Comparison of ENCODE assay signal across 1 cellular context in genomic region chrX:119852410-119853353, GRCh38.
TF ChIP-seq lines count a peak whose summit lies in the region.

Gene UPF3B (minus strand): TSS chrX:119852963. CDS start chrX:119852928, 35 bp downstream.

TF ChIP-seq in K562, 482 proteins besides CTCF, POLR2A, EP300 and RAD21 (continued from another document and continues in another):
- TF ChIP-seq, protein P1, sequence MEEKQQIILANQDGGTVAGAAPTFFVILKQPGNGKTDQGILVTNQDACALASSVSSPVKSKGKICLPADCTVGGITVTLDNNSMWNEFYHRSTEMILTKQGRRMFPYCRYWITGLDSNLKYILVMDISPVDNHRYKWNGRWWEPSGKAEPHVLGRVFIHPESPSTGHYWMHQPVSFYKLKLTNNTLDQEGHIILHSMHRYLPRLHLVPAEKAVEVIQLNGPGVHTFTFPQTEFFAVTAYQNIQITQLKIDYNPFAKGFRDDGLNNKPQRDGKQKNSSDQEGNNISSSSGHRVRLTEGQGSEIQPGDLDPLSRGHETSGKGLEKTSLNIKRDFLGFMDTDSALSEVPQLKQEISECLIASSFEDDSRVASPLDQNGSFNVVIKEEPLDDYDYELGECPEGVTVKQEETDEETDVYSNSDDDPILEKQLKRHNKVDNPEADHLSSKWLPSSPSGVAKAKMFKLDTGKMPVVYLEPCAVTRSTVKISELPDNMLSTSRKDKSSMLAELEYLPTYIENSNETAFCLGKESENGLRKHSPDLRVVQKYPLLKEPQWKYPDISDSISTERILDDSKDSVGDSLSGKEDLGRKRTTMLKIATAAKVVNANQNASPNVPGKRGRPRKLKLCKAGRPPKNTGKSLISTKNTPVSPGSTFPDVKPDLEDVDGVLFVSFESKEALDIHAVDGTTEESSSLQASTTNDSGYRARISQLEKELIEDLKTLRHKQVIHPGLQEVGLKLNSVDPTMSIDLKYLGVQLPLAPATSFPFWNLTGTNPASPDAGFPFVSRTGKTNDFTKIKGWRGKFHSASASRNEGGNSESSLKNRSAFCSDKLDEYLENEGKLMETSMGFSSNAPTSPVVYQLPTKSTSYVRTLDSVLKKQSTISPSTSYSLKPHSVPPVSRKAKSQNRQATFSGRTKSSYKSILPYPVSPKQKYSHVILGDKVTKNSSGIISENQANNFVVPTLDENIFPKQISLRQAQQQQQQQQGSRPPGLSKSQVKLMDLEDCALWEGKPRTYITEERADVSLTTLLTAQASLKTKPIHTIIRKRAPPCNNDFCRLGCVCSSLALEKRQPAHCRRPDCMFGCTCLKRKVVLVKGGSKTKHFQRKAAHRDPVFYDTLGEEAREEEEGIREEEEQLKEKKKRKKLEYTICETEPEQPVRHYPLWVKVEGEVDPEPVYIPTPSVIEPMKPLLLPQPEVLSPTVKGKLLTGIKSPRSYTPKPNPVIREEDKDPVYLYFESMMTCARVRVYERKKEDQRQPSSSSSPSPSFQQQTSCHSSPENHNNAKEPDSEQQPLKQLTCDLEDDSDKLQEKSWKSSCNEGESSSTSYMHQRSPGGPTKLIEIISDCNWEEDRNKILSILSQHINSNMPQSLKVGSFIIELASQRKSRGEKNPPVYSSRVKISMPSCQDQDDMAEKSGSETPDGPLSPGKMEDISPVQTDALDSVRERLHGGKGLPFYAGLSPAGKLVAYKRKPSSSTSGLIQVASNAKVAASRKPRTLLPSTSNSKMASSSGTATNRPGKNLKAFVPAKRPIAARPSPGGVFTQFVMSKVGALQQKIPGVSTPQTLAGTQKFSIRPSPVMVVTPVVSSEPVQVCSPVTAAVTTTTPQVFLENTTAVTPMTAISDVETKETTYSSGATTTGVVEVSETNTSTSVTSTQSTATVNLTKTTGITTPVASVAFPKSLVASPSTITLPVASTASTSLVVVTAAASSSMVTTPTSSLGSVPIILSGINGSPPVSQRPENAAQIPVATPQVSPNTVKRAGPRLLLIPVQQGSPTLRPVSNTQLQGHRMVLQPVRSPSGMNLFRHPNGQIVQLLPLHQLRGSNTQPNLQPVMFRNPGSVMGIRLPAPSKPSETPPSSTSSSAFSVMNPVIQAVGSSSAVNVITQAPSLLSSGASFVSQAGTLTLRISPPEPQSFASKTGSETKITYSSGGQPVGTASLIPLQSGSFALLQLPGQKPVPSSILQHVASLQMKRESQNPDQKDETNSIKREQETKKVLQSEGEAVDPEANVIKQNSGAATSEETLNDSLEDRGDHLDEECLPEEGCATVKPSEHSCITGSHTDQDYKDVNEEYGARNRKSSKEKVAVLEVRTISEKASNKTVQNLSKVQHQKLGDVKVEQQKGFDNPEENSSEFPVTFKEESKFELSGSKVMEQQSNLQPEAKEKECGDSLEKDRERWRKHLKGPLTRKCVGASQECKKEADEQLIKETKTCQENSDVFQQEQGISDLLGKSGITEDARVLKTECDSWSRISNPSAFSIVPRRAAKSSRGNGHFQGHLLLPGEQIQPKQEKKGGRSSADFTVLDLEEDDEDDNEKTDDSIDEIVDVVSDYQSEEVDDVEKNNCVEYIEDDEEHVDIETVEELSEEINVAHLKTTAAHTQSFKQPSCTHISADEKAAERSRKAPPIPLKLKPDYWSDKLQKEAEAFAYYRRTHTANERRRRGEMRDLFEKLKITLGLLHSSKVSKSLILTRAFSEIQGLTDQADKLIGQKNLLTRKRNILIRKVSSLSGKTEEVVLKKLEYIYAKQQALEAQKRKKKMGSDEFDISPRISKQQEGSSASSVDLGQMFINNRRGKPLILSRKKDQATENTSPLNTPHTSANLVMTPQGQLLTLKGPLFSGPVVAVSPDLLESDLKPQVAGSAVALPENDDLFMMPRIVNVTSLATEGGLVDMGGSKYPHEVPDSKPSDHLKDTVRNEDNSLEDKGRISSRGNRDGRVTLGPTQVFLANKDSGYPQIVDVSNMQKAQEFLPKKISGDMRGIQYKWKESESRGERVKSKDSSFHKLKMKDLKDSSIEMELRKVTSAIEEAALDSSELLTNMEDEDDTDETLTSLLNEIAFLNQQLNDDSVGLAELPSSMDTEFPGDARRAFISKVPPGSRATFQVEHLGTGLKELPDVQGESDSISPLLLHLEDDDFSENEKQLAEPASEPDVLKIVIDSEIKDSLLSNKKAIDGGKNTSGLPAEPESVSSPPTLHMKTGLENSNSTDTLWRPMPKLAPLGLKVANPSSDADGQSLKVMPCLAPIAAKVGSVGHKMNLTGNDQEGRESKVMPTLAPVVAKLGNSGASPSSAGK (IDR thresholded peaks at IDR 0.05): no peak; the same call in 1 of the 2 replicates
- TF ChIP-seq ZNF551 (CRISPR knock-in tag; IDR thresholded peaks at IDR 0.05) (no peak), NUFIP1 (IDR thresholded peaks at IDR 0.05; ENCODE audit: partially characterized antibody) (no peak), STAG1 (CRISPR knock-in tag; IDR thresholded peaks at IDR 0.05; ENCODE audit: borderline replicate concordance) (no peak), MBD2 (IDR thresholded peaks at IDR 0.05; ENCODE audit: borderline replicate concordance, low read depth) (peak; percentile 51; the same call in 1 of the 2 replicates), ZNF280A (IDR thresholded peaks at IDR 0.05; ENCODE audit: low read depth, partially characterized antibody) (no peak), FIP1L1 (IDR thresholded peaks at IDR 0.05; ENCODE audit: low read depth, low read length, poor library complexity, severe bottlenecking) (no peak), ZNF408 (CRISPR knock-in tag; IDR thresholded peaks at IDR 0.05; ENCODE audit: low read depth) (no peak), NBN (IDR thresholded peaks at IDR 0.05; ENCODE audit: low read depth) (no peak), ZNF316 (IDR thresholded peaks at IDR 0.05) (no peak), CCNT2 (IDR thresholded peaks at IDR 0.05; ENCODE audit: borderline replicate concordance, extremely low read depth, insufficient read length, low read depth, low read length) (peak; percentile 28), MAFG (tag; conservative IDR thresholded peaks at IDR 0.05) (no peak), PPARD (CRISPR knock-in tag; IDR thresholded peaks at IDR 0.05) (no peak), ZNF589 (CRISPR knock-in tag; IDR thresholded peaks at IDR 0.05; ENCODE audit: low read depth) (no peak), KDM4B (IDR thresholded peaks at IDR 0.05; ENCODE audit: borderline replicate concordance in 2 of 2, low read depth in 1 of 2) (0 out of 4 replicates have a peak, but pooled peaks of 1 of the 2 experiments have one; percentile 22), ZNF586 (CRISPR knock-in tag; conservative IDR thresholded peaks at IDR 0.05) (no peak), ZBTB8A (IDR thresholded peaks at IDR 0.05; ENCODE audit: partially characterized antibody) (no peak), DACH1 (IDR thresholded peaks at IDR 0.05; ENCODE audit: partially characterized antibody) (no peak), PRPF4 (IDR thresholded peaks at IDR 0.05; ENCODE audit: insufficient read depth, low read depth, low read length, poor library complexity, severe bottlenecking) (no peak), POLR3A (IDR thresholded peaks at IDR 0.05; ENCODE audit: borderline replicate concordance, extremely low read depth, insufficient read depth, insufficient read length) (no peak), FOXK2 (conservative IDR thresholded peaks at IDR 0.05 in 1 of 2, IDR thresholded peaks at IDR 0.05 in 1 of 2; ENCODE audit: low read depth in 2 of 2) (peak in 1 of 2 experiments; percentile 55; a peak in 2 of 4 replicates), GATAD2A (IDR thresholded peaks at IDR 0.05) (no peak), HMG20A (CRISPR knock-in tag; conservative IDR thresholded peaks at IDR 0.05) (no peak), ARNT (IDR thresholded peaks at IDR 0.05) (no peak), ZC3H4 (CRISPR knock-in tag; IDR thresholded peaks at IDR 0.05; ENCODE audit: borderline replicate concordance) (no peak), ZBTB12 (CRISPR knock-in tag; IDR thresholded peaks at IDR 0.05) (no peak)
- TF ChIP-seq, protein P2, sequence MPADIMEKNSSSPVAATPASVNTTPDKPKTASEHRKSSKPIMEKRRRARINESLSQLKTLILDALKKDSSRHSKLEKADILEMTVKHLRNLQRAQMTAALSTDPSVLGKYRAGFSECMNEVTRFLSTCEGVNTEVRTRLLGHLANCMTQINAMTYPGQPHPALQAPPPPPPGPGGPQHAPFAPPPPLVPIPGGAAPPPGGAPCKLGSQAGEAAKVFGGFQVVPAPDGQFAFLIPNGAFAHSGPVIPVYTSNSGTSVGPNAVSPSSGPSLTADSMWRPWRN (IDR thresholded peaks at IDR 0.05; ENCODE audit: low read depth): no peak
- TF ChIP-seq, protein P3, sequence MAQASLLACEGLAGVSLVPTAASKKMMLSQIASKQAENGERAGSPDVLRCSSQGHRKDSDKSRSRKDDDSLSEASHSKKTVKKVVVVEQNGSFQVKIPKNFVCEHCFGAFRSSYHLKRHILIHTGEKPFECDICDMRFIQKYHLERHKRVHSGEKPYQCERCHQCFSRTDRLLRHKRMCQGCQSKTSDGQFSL (CRISPR knock-in tag; IDR thresholded peaks at IDR 0.05): no peak
- TF ChIP-seq, protein P3 (tag; IDR thresholded peaks at IDR 0.05): no peak
- TF ChIP-seq, protein P4, sequence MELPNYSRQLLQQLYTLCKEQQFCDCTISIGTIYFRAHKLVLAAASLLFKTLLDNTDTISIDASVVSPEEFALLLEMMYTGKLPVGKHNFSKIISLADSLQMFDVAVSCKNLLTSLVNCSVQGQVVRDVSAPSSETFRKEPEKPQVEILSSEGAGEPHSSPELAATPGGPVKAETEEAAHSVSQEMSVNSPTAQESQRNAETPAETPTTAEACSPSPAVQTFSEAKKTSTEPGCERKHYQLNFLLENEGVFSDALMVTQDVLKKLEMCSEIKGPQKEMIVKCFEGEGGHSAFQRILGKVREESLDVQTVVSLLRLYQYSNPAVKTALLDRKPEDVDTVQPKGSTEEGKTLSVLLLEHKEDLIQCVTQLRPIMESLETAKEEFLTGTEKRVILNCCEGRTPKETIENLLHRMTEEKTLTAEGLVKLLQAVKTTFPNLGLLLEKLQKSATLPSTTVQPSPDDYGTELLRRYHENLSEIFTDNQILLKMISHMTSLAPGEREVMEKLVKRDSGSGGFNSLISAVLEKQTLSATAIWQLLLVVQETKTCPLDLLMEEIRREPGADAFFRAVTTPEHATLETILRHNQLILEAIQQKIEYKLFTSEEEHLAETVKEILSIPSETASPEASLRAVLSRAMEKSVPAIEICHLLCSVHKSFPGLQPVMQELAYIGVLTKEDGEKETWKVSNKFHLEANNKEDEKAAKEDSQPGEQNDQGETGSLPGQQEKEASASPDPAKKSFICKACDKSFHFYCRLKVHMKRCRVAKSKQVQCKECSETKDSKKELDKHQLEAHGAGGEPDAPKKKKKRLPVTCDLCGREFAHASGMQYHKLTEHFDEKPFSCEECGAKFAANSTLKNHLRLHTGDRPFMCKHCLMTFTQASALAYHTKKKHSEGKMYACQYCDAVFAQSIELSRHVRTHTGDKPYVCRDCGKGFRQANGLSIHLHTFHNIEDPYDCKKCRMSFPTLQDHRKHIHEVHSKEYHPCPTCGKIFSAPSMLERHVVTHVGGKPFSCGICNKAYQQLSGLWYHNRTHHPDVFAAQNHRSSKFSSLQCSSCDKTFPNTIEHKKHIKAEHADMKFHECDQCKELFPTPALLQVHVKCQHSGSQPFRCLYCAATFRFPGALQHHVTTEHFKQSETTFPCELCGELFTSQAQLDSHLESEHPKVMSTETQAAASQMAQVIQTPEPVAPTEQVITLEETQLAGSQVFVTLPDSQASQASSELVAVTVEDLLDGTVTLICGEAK (IDR thresholded peaks at IDR 0.05): no peak; the same call in 1 of the 2 replicates
- TF ChIP-seq, protein P4 (CRISPR knock-in tag; IDR thresholded peaks at IDR 0.05): no peak
